ENCODE assay signal across 33 cellular contexts in genomic region chr16:2824626-2825025, GRCh38. TPM values are rescaled to one million over a fixed set of nuclear protein-coding genes. Genes with fewer than 3 reads are reported as not detected.
"Had no signal": no experiment of that assay in that cellular context is flagged by ENCODE, and none has a peak within 500 bp of the region (broad histone marks: within the 10 kb centered on the region; RNA-seq: fewer than 3 reads in every experiment).

No MANE protein-coding gene starts in this region.

- H3K4me3 ChIP-seq: ascending aorta, cardiac muscle cell, colonic mucosa, dorsolateral prefrontal cortex, gastrocnemius medialis, hepatocyte, neural progenitor cell, right lobe of liver, skin epidermis, thyroid gland had no signal

- H3K9me3 Mint-ChIP-seq: activated naive CD8-positive, alpha-beta T cell treated with anti-CD3 and anti-CD28 coated beads, Interleukin-2, amount 10 ng/mL, durations not matched to agents 7 days and 5 days; brain; memory B cell; naive thymus-derived CD8-positive, alpha-beta T cell; neural progenitor cell; stimulated activated effector memory CD8-positive, alpha-beta T cell treated with anti-CD3 and anti-CD28 coated beads, Interleukin-12 subunit alpha, Interleukin-12 subunit beta, amount 100 ng/mL, for 72 hours; stimulated activated naive CD8-positive, alpha-beta T cell treated with anti-CD3 and anti-CD28 coated beads, Interleukin-15, amount 100 ng/mL, for 72 hours; T-helper 2 cell treated with Interferon-gamma antibody and Interleukin-4, amounts not matched to agents 5 μg/mL and 100 μg/mL, for 36 hours had no signal

- H3K36me3 Mint-ChIP-seq: activated naive CD8-positive, alpha-beta T cell treated with anti-CD3 and anti-CD28 coated beads, Interleukin-2, amount 10 ng/mL, durations not matched to agents 7 days and 5 days; brain; memory B cell; naive thymus-derived CD8-positive, alpha-beta T cell; neural progenitor cell; stimulated activated effector memory CD8-positive, alpha-beta T cell treated with anti-CD3 and anti-CD28 coated beads, Interleukin-12 subunit alpha, Interleukin-12 subunit beta, amount 100 ng/mL, for 72 hours had no signal

- H3K4me1 ChIP-seq: ascending aorta, colonic mucosa, gastrocnemius medialis, right lobe of liver, thyroid gland had no signal

- H3K27ac Mint-ChIP-seq: activated CD4-positive, alpha-beta T cell treated with anti-CD3 and anti-CD28 coated beads for 36 hours; activated naive CD8-positive, alpha-beta T cell treated with anti-CD3 and anti-CD28 coated beads, Interleukin-2, amount 10 ng/mL, durations not matched to agents 7 days and 5 days; brain; memory B cell; stimulated activated effector memory CD8-positive, alpha-beta T cell treated with anti-CD3 and anti-CD28 coated beads, Interleukin-12 subunit alpha, Interleukin-12 subunit beta, amount 100 ng/mL, for 72 hours; stimulated activated naive CD8-positive, alpha-beta T cell treated with anti-CD3 and anti-CD28 coated beads, Interleukin-15, amount 100 ng/mL, for 72 hours; T-helper 2 cell treated with Interferon-gamma antibody and Interleukin-4, amounts not matched to agents 5 μg/mL and 100 μg/mL, for 36 hours had no signal

- H3K27me3 Mint-ChIP-seq: activated CD4-positive, alpha-beta T cell treated with anti-CD3 and anti-CD28 coated beads for 36 hours; stimulated activated naive CD8-positive, alpha-beta T cell treated with anti-CD3 and anti-CD28 coated beads, Interleukin-15, amount 100 ng/mL, for 72 hours had no signal

- H3K79me2 ChIP-seq: hepatocyte had no signal

- H3K4me2 ChIP-seq: hepatocyte, neural progenitor cell had no signal

- H3K27ac ChIP-seq: ascending aorta, cardiac muscle cell, colonic mucosa, dorsolateral prefrontal cortex, gastrocnemius medialis, hepatocyte, neural progenitor cell, right lobe of liver, skin epidermis, thyroid gland had no signal

- ATAC-seq: activated CD4-positive, alpha-beta T cell treated with anti-CD3 and anti-CD28 coated beads for 36 hours; gastrocnemius medialis; left cardiac atrium; naive thymus-derived CD8-positive, alpha-beta T cell; right lobe of liver; stimulated activated effector memory CD8-positive, alpha-beta T cell treated with anti-CD3 and anti-CD28 coated beads, Interleukin-12 subunit alpha, Interleukin-12 subunit beta, amount 100 ng/mL, for 72 hours; stimulated activated naive CD8-positive, alpha-beta T cell treated with anti-CD3 and anti-CD28 coated beads, Interleukin-15, amount 100 ng/mL, for 72 hours had no signal

- H3K36me3 ChIP-seq: ascending aorta, cardiac muscle cell, colonic mucosa, gastrocnemius medialis, neural progenitor cell, right lobe of liver, thyroid gland had no signal

- H3K9ac ChIP-seq: neural progenitor cell had no signal

- DNase-seq: activated CD4-positive, alpha-beta T cell treated with anti-CD3 and anti-CD28 coated beads for 36 hours; activated CD4-positive, alpha-beta T cell treated with anti-CD3 and anti-CD28 coated beads, Interleukin-2, amount 50 U/mL, for 48 hours; activated CD4-positive, CD25-positive, alpha-beta regulatory T cell; activated CD8-positive, alpha-beta memory T cell treated with anti-CD3 and anti-CD28 coated beads for 24 hours; activated naive CD4-positive, alpha-beta T cell; activated naive CD8-positive, alpha-beta T cell treated with anti-CD3 and anti-CD28 coated beads, Interleukin-2, amount 10 ng/mL, durations not matched to agents 7 days and 5 days; cerebellar nuclear complex; colonic mucosa; effector memory CD4-positive, alpha-beta T cell; erythroblast; gastrocnemius medialis; left cardiac atrium; naive thymus-derived CD8-positive, alpha-beta T cell; occipital lobe; stimulated activated CD4-positive, alpha-beta T cell treated with anti-CD3 and anti-CD28 coated beads, Interleukin-4, amount 100 ng/mL, for 24 hours; stimulated activated naive CD8-positive, alpha-beta T cell treated with anti-CD3 and anti-CD28 coated beads, Interleukin-15, amount 100 ng/mL, for 72 hours; substantia nigra; T-helper 1 cell; thyroid gland had no signal

- H2AFZ ChIP-seq: hepatocyte, neural progenitor cell had no signal

- H3K4me3 Mint-ChIP-seq: activated CD4-positive, alpha-beta T cell treated with anti-CD3 and anti-CD28 coated beads for 36 hours; activated naive CD8-positive, alpha-beta T cell treated with anti-CD3 and anti-CD28 coated beads, Interleukin-2, amount 10 ng/mL, durations not matched to agents 7 days and 5 days; brain; memory B cell; naive thymus-derived CD8-positive, alpha-beta T cell; neural progenitor cell; stimulated activated effector memory CD8-positive, alpha-beta T cell treated with anti-CD3 and anti-CD28 coated beads, Interleukin-12 subunit alpha, Interleukin-12 subunit beta, amount 100 ng/mL, for 72 hours; stimulated activated naive CD8-positive, alpha-beta T cell treated with anti-CD3 and anti-CD28 coated beads, Interleukin-15, amount 100 ng/mL, for 72 hours; T-helper 2 cell treated with Interferon-gamma antibody and Interleukin-4, amounts not matched to agents 5 μg/mL and 100 μg/mL, for 36 hours had no signal

- H3K27me3 ChIP-seq: ascending aorta, cardiac muscle cell, colonic mucosa, hepatocyte, neural progenitor cell, right lobe of liver, thyroid gland had no signal

- H3K4me1 Mint-ChIP-seq: activated CD4-positive, alpha-beta T cell treated with anti-CD3 and anti-CD28 coated beads for 36 hours; activated naive CD8-positive, alpha-beta T cell treated with anti-CD3 and anti-CD28 coated beads, Interleukin-2, amount 10 ng/mL, durations not matched to agents 7 days and 5 days; brain; memory B cell; naive thymus-derived CD8-positive, alpha-beta T cell; neural progenitor cell; stimulated activated effector memory CD8-positive, alpha-beta T cell treated with anti-CD3 and anti-CD28 coated beads, Interleukin-12 subunit alpha, Interleukin-12 subunit beta, amount 100 ng/mL, for 72 hours; stimulated activated naive CD8-positive, alpha-beta T cell treated with anti-CD3 and anti-CD28 coated beads, Interleukin-15, amount 100 ng/mL, for 72 hours had no signal

- H3K9me3 ChIP-seq: ascending aorta, colonic mucosa, gastrocnemius medialis, right lobe of liver, thyroid gland had no signal

RNA-seq across cellular contexts. Expression of gene ZG16B, which starts 5.5 kb away (rescaled TPM):
- total RNA-seq: ascending aorta; cardiac muscle cell; gastrocnemius medialis; naive thymus-derived CD8-positive, alpha-beta T cell; thyroid gland had no signal
- polyA plus RNA-seq: cardiac muscle cell; naive thymus-derived CD8-positive, alpha-beta T cell had no signal

RNA-seq across cellular contexts. Expression of gene PRSS21, which starts 7.6 kb away (rescaled TPM):
- total RNA-seq: ascending aorta, cardiac muscle cell, gastrocnemius medialis, hepatocyte, left cardiac atrium, occipital lobe, right lobe of liver, urinary bladder had no signal
- polyA plus RNA-seq: cardiac muscle cell, hepatocyte had no signal

RNA-seq across cellular contexts. Expression of gene PRSS41, which starts 26.4 kb away (rescaled TPM):
- total RNA-seq: activated CD4-positive, alpha-beta T cell treated with anti-CD3 and anti-CD28 coated beads for 36 hours; activated naive CD8-positive, alpha-beta T cell treated with anti-CD3 and anti-CD28 coated beads, Interleukin-2, amount 10 ng/mL, durations not matched to agents 7 days and 5 days; ascending aorta; cardiac muscle cell; colonic mucosa; dorsolateral prefrontal cortex; gastrocnemius medialis; hepatocyte; left cardiac atrium; liver; naive thymus-derived CD8-positive, alpha-beta T cell; occipital lobe; right lobe of liver; thyroid gland; urinary bladder had no signal
- polyA plus RNA-seq: cardiac muscle cell; hepatocyte; keratinocyte; liver; naive thymus-derived CD8-positive, alpha-beta T cell; urinary bladder had no signal

RNA-seq across cellular contexts. Expression of gene PRSS22, which starts 33.3 kb away (rescaled TPM):
- total RNA-seq: activated CD4-positive, alpha-beta T cell treated with anti-CD3 and anti-CD28 coated beads for 36 hours; activated naive CD8-positive, alpha-beta T cell treated with anti-CD3 and anti-CD28 coated beads, Interleukin-2, amount 10 ng/mL, durations not matched to agents 7 days and 5 days; ascending aorta; cardiac muscle cell; gastrocnemius medialis; left cardiac atrium; naive thymus-derived CD8-positive, alpha-beta T cell; occipital lobe had no signal
- polyA plus RNA-seq: cardiac muscle cell; naive thymus-derived CD8-positive, alpha-beta T cell had no signal

RNA-seq across cellular contexts. Expression of gene PRSS33, which starts 37.3 kb away (rescaled TPM):
- total RNA-seq: activated CD4-positive, alpha-beta T cell treated with anti-CD3 and anti-CD28 coated beads for 36 hours; cardiac muscle cell; colonic mucosa; gastrocnemius medialis; hepatocyte; left cardiac atrium; liver; naive thymus-derived CD8-positive, alpha-beta T cell; occipital lobe; right lobe of liver; thyroid gland; urinary bladder had no signal
- polyA plus RNA-seq: cardiac muscle cell, hepatocyte, keratinocyte, liver, urinary bladder had no signal
